In genomic region chr20:24863356-24863755, GRCh38 we compare ENCODE assay signal across 28 cellular contexts.
DNase-seq lines count a peak whose midpoint lies in the region; ATAC-seq, FAIRE-seq and TF ChIP-seq lines count a peak whose summit lies in the region.
"Had no signal": no experiment of that assay in that cellular context is flagged by ENCODE, and none has a peak within 500 bp of the region (broad histone marks: within the 10 kb centered on the region; RNA-seq: fewer than 3 reads in every experiment).

No MANE protein-coding gene starts in this region.

- H3K4me3 Mint-ChIP-seq in HFFc6 = no peak overlapping the region
- no peak overlapping the region for H3K4me3 Mint-ChIP-seq in natural killer cell treated with Interleukin-12 subunit alpha and Interleukin-12 subunit beta and Interleukin-15 and Interleukin-18, amount 100 ng/mL, for 72 hours
- H3K4me3 Mint-ChIP-seq: CD8-positive, alpha-beta memory T cell; effector memory CD8-positive, alpha-beta T cell had no signal

- peak; percentile 51 for DNase-seq in AG09309 (ENCODE audit: low read depth)
- peak; percentile 52 for DNase-seq in HFFc6
- DNase-seq in mammary epithelial cell = peak; percentile 76
- DNase-seq in fibroblast of villous mesenchyme (ENCODE audit: low read depth) = peak; percentile 10
- no peak for DNase-seq in activated CD4-positive, alpha-beta T cell treated with anti-CD3 and anti-CD28 coated beads for 48 hours
- DNase-seq in activated effector memory CD4-positive, alpha-beta T cell treated with anti-CD3 and anti-CD28 coated beads, Interleukin-2, amount 50 U/mL, for 16 hours = no peak
- no peak for DNase-seq in natural killer cell treated with Interleukin-12 subunit alpha and Interleukin-12 subunit beta and Interleukin-15 and Interleukin-18, amount 100 ng/mL, for 72 hours (ENCODE audit: low spot score)
- no peak for DNase-seq in D721Med (ENCODE audit: insufficient read length, low spot score)
- DNase-seq: activated CD4-positive, alpha-beta T cell treated with anti-CD3 and anti-CD28 coated beads, Interleukin-2, amount 50 U/mL, for 48 hours; activated gamma-delta T cell treated with Interleukin-2 at 50 U/mL for 16 hours; AML-193; CD8-positive, alpha-beta memory T cell; DMS53; effector memory CD8-positive, alpha-beta T cell; foreskin keratinocyte; H7; KBM-7; lower lobe of right lung; NCI-H1092; NCI-H2029 treated with DMSO at 0.1 percent for 48 hours; NCI-H446 treated with DMSO at 0.1 percent for 48 hours; retina had no signal

- peaks cover 7% of the 10 kb centered on the region for H3K9me3 ChIP-seq in mammary epithelial cell (replicated peaks; ENCODE audit: insufficient read depth, low read length)
- H3K9me3 ChIP-seq: suprapubic skin, vagina had no signal

- H2AFZ ChIP-seq in mammary epithelial cell (ENCODE audit: low read depth, low read length) = no peak overlapping the region

- intact Hi-C loops in mammary epithelial cell (cut with micrococcal nuclease) = no loop called here

- no peak overlapping the region for H3K9ac ChIP-seq in mammary epithelial cell (ENCODE audit: insufficient read depth, low read length)

- no peaks in the 10 kb centered on the region for H3K36me3 ChIP-seq in mammary epithelial cell (ENCODE audit: insufficient read depth, low read length)
- H3K36me3 ChIP-seq: lower lobe of right lung, neutrophil, suprapubic skin, vagina had no signal

- ATAC-seq in natural killer cell treated with Interleukin-12 subunit alpha and Interleukin-12 subunit beta and Interleukin-15 and Interleukin-18, amount 100 ng/mL, for 72 hours = no peak
- ATAC-seq: effector memory CD8-positive, alpha-beta T cell; foreskin keratinocyte; lower lobe of right lung; Panc1 had no signal

- dilution Hi-C loops in mammary epithelial cell (cut with HindIII; ENCODE audit: low sequenced_read_pairs) = no loop called here

- H3K36me3 Mint-ChIP-seq in HFFc6 (ENCODE audit: low read depth) = no peaks in the 10 kb centered on the region; the same call in 1 of the 2 replicates
- H3K36me3 Mint-ChIP-seq in natural killer cell treated with Interleukin-12 subunit alpha and Interleukin-12 subunit beta and Interleukin-15 and Interleukin-18, amount 100 ng/mL, for 72 hours = peaks cover 9% of the 10 kb centered on the region

- 25% methylated on average over 2 of the region's 2 CpGs for WGBS in mammary epithelial cell (ENCODE audit: low coverage, missing lambda C conversion rate)

- TF ChIP-seq CTCF in AG09309 (IDR thresholded peaks at IDR 0.05; ENCODE audit: control insufficient read depth, insufficient read depth, low read depth, low read length, missing control alignments) (no peak), HFFc6 (IDR thresholded peaks at IDR 0.05) (no peak), mammary epithelial cell (conservative IDR thresholded peaks at IDR 0.05 in 1 of 2, IDR thresholded peaks at IDR 0.05 in 1 of 2; ENCODE audit: extremely low read depth in 1 of 2, insufficient read depth in 1 of 2, low read depth in 1 of 2, low read length in 2 of 2) (no peak), fibroblast of villous mesenchyme (IDR thresholded peaks at IDR 0.05; ENCODE audit: insufficient read depth, low read depth, low read length) (no peak), D721Med (IDR thresholded peaks at IDR 0.05; ENCODE audit: insufficient read depth, missing control alignments) (no peak)

- H3K4me3 ChIP-seq in AG09309 (ENCODE audit: control insufficient read depth, low read depth, low read length) (no peak overlapping the region), mammary epithelial cell (replicated peaks in 1 of 3; ENCODE audit: insufficient read depth in 1 of 3, low read depth in 2 of 3, low read length in 3 of 3) (no peak overlapping the region), fibroblast of villous mesenchyme (ENCODE audit: low read depth, low read length) (no peak overlapping the region)
- H3K4me3 ChIP-seq: lower lobe of right lung, suprapubic skin, vagina had no signal

- H3K79me2 ChIP-seq in mammary epithelial cell (ENCODE audit: insufficient read depth, low read length) = no peaks in the 10 kb centered on the region

- CTCF ChIA-PET in mammary epithelial cell (lab: Charles Lee; ENCODE audit: low non-redundant PET) = interaction anchor here (0.6 kb wide), 1 partner anchor 66 kb away, joined by 5 read pairs; no protein-coding TSS in a partner anchor

- H3K27me3 ChIP-seq in mammary epithelial cell (ENCODE audit: insufficient read depth, low read length) = no peaks in the 10 kb centered on the region
- H3K27me3 ChIP-seq: foreskin keratinocyte, neutrophil, suprapubic skin, vagina had no signal

- H3K4me1 Mint-ChIP-seq in HFFc6 (ENCODE audit: low read depth) = peaks cover 24% of the 10 kb centered on the region
- H3K4me1 Mint-ChIP-seq in natural killer cell treated with Interleukin-12 subunit alpha and Interleukin-12 subunit beta and Interleukin-15 and Interleukin-18, amount 100 ng/mL, for 72 hours (ENCODE audit: low read depth in 2 of 2) = peaks cover 0 to 10% of the 10 kb centered on the region in 2 donors

- peaks cover 29% of the 10 kb centered on the region for H3K27me3 Mint-ChIP-seq in HFFc6 (ENCODE audit: insufficient read depth)
- peaks cover 11 to 12% of the 10 kb centered on the region in 2 donors for H3K27me3 Mint-ChIP-seq in natural killer cell treated with Interleukin-12 subunit alpha and Interleukin-12 subunit beta and Interleukin-15 and Interleukin-18, amount 100 ng/mL, for 72 hours

- H4K20me1 ChIP-seq in mammary epithelial cell (ENCODE audit: insufficient read depth, low read length) = no peaks in the 10 kb centered on the region

- peak overlapping the region; percentile 2; the same call in 1 of the 2 replicates for H3K27ac Mint-ChIP-seq in HFFc6
- H3K27ac Mint-ChIP-seq in natural killer cell treated with Interleukin-12 subunit alpha and Interleukin-12 subunit beta and Interleukin-15 and Interleukin-18, amount 100 ng/mL, for 72 hours = no peak overlapping the region
- H3K27ac Mint-ChIP-seq: CD8-positive, alpha-beta memory T cell; effector memory CD8-positive, alpha-beta T cell had no signal

- H3K27ac ChIP-seq in mammary epithelial cell (ENCODE audit: insufficient read depth, low read depth, low read length) = no peak overlapping the region
- H3K27ac ChIP-seq: foreskin keratinocyte, lower lobe of right lung, neutrophil, suprapubic skin, vagina, VCaP had no signal

- no peaks in the 10 kb centered on the region for H3K4me1 ChIP-seq in mammary epithelial cell (ENCODE audit: insufficient read depth, low read length)
- H3K4me1 ChIP-seq: foreskin keratinocyte, lower lobe of right lung, suprapubic skin, vagina had no signal

- H3K9me3 Mint-ChIP-seq in HFFc6 = no peaks in the 10 kb centered on the region; the same call in 1 of the 2 replicates
- H3K9me3 Mint-ChIP-seq in natural killer cell treated with Interleukin-12 subunit alpha and Interleukin-12 subunit beta and Interleukin-15 and Interleukin-18, amount 100 ng/mL, for 72 hours = peaks cover 4% of the 10 kb centered on the region

- FAIRE-seq in D721Med (lab: Jason Lieb, UNC) = no peak
- FAIRE-seq: keratinocyte had no signal

- H3K4me2 ChIP-seq in mammary epithelial cell (ENCODE audit: insufficient read depth, low read depth, low read length) = no peak overlapping the region

- in situ Hi-C loops in mammary epithelial cell (cut with MboI; ENCODE audit: low sequenced_read_pairs in 2 of 2) = no loop called here

- no TSS peak for BruUV-seq in mammary epithelial cell (replicated peaks; lab: Mats Ljungman, UMichigan)

Comparison
In these comparisons a context has a peak if more than half of its experiments do, and no peak if none do; other contexts are left out.
1. DNase-seq: peak in AG09309 (single experiment), HFFc6 (single experiment), mammary epithelial cell (single experiment) and fibroblast of villous mesenchyme (single experiment); none in activated CD4-positive, alpha-beta T cell treated with anti-CD3 and anti-CD28 coated beads for 48 hours (single experiment), activated effector memory CD4-positive, alpha-beta T cell treated with anti-CD3 and anti-CD28 coated beads, Interleukin-2, amount 50 U/mL, for 16 hours (single experiment), natural killer cell treated with Interleukin-12 subunit alpha and Interleukin-12 subunit beta and Interleukin-15 and Interleukin-18, amount 100 ng/mL, for 72 hours (single experiment) and D721Med (single experiment).